In genomic region chr10:14254368-14254767, GRCh38 we compare ENCODE assay signal across 16 cellular contexts.
"Had no signal": no experiment of that assay in that cellular context is flagged by ENCODE, and none has a peak within 500 bp of the region (broad histone marks: within the 10 kb centered on the region; RNA-seq: fewer than 3 reads in every experiment).

No MANE protein-coding gene starts in this region.

- H3K4me3 ChIP-seq: lower lobe of right lung, right atrium auricular region had no signal

- H3K4me1 ChIP-seq: lower lobe of right lung, parathyroid adenoma, right atrium auricular region had no signal

- DNase-seq: activated CD4-positive, alpha-beta memory T cell treated with anti-CD3 and anti-CD28 coated beads, Interleukin-2, amount 10 ng/mL, durations not matched to agents 7 days and 5 days; activated CD8-positive, alpha-beta memory T cell treated with anti-CD3 and anti-CD28 coated beads, Interleukin-2, amount 50 U/mL, for 4 hours; activated naive CD4-positive, alpha-beta T cell treated with Interleukin-2 at 50 U/mL for 16 hours; activated naive CD8-positive, alpha-beta T cell treated with anti-CD3 and anti-CD28 coated beads, Interleukin-2, amount 50 U/mL, for 24 hours; dermis blood vessel endothelial cell; erythroblast; glutamatergic neuron; left cardiac atrium; lower lobe of right lung; midbrain; naive B cell; small intestine had no signal

- H3K9me3 Mint-ChIP-seq: activated CD4-positive, alpha-beta memory T cell treated with anti-CD3 and anti-CD28 coated beads, Interleukin-2, amount 10 ng/mL, durations not matched to agents 7 days and 5 days; activated T-helper 1 cell treated with anti-CD3 and anti-CD28 coated beads, Interleukin-12 subunit alpha, Interleukin-12 subunit beta, Interleukin-2, Interleukin-4 antibody, amounts not matched to agents 30 ng/mL and 10 ng/mL and 1 ng/mL, durations not matched to agents 14 hours and 24 hours and 36 hours had no signal

- H3K9me3 ChIP-seq: lower lobe of right lung had no signal

- H3K4me1 Mint-ChIP-seq: activated CD4-positive, alpha-beta memory T cell treated with anti-CD3 and anti-CD28 coated beads, Interleukin-2, amount 10 ng/mL, durations not matched to agents 7 days and 5 days; activated naive CD8-positive, alpha-beta T cell treated with anti-CD3 and anti-CD28 coated beads, Interleukin-2, amount 50 U/mL, for 24 hours; naive B cell had no signal

- ATAC-seq: activated naive CD8-positive, alpha-beta T cell treated with anti-CD3 and anti-CD28 coated beads, Interleukin-2, amount 50 U/mL, for 24 hours; lower lobe of right lung had no signal

- H3K36me3 Mint-ChIP-seq: brain had no signal

- H3K27ac Mint-ChIP-seq: activated CD4-positive, alpha-beta memory T cell treated with anti-CD3 and anti-CD28 coated beads, Interleukin-2, amount 10 ng/mL, durations not matched to agents 7 days and 5 days; activated naive CD8-positive, alpha-beta T cell treated with anti-CD3 and anti-CD28 coated beads, Interleukin-2, amount 50 U/mL, for 24 hours; activated T-helper 1 cell treated with anti-CD3 and anti-CD28 coated beads, Interleukin-12 subunit alpha, Interleukin-12 subunit beta, Interleukin-2, Interleukin-4 antibody, amounts not matched to agents 30 ng/mL and 10 ng/mL and 1 ng/mL, durations not matched to agents 14 hours and 24 hours and 36 hours; naive B cell had no signal

- H3K4me3 Mint-ChIP-seq: activated CD4-positive, alpha-beta memory T cell treated with anti-CD3 and anti-CD28 coated beads, Interleukin-2, amount 10 ng/mL, durations not matched to agents 7 days and 5 days; activated naive CD8-positive, alpha-beta T cell treated with anti-CD3 and anti-CD28 coated beads, Interleukin-2, amount 50 U/mL, for 24 hours; activated T-helper 1 cell treated with anti-CD3 and anti-CD28 coated beads, Interleukin-12 subunit alpha, Interleukin-12 subunit beta, Interleukin-2, Interleukin-4 antibody, amounts not matched to agents 30 ng/mL and 10 ng/mL and 1 ng/mL, durations not matched to agents 14 hours and 24 hours and 36 hours; brain; naive B cell had no signal

- H3K36me3 ChIP-seq: lower lobe of right lung, right atrium auricular region had no signal

- H3K27ac ChIP-seq: lower lobe of right lung, parathyroid adenoma, right atrium auricular region had no signal

- H3K27me3 ChIP-seq: right atrium auricular region had no signal
